Comparison of ENCODE assay signal across 32 cellular contexts in genomic region chr5:135486131-135486530, GRCh38. TPM values are rescaled to one million over a fixed set of nuclear protein-coding genes. Genes with fewer than 3 reads are reported as not detected.
"Had no signal": no experiment of that assay in that cellular context is flagged by ENCODE, and none has a peak within 500 bp of the region (broad histone marks: within the 10 kb centered on the region; RNA-seq: fewer than 3 reads in every experiment).

No MANE protein-coding gene starts in this region.

- H3K27me3 ChIP-seq: ascending aorta had no signal

- DNase-seq: activated CD4-positive, alpha-beta memory T cell treated with anti-CD3 and anti-CD28 coated beads for 36 hours; activated CD4-positive, alpha-beta T cell treated with anti-CD3 and anti-CD28 coated beads for 36 hours; activated CD4-positive, alpha-beta T cell treated with anti-CD3 and anti-CD28 coated beads, Interleukin-2, amount 10 ng/mL, durations not matched to agents 24 days and 14 days; activated CD4-positive, CD25-positive, alpha-beta regulatory T cell; activated CD4-positive, CD25-positive, alpha-beta regulatory T cell treated with anti-CD3 and anti-CD28 coated beads, Interleukin-2, amount 50 U/mL, for 72 hours; activated CD8-positive, alpha-beta memory T cell treated with anti-CD3 and anti-CD28 coated beads, Interleukin-2, amount 10 ng/mL, durations not matched to agents 7 days and 5 days; activated CD8-positive, alpha-beta memory T cell treated with anti-CD3 and anti-CD28 coated beads, Interleukin-2, amount 50 U/mL, for 4 hours; activated CD8-positive, alpha-beta T cell treated with anti-CD3 and anti-CD28 coated beads, Interleukin-2, amount 10 ng/mL, durations not matched to agents 7 days and 5 days; activated gamma-delta T cell treated with Interleukin-2 at 50 U/mL for 16 hours; activated naive CD4-positive, alpha-beta T cell treated with Interleukin-2 at 50 U/mL for 16 hours; activated naive CD8-positive, alpha-beta T cell treated with anti-CD3 and anti-CD28 coated beads, Interleukin-2, amount 10 ng/mL, durations not matched to agents 7 days and 5 days; activated T-cell treated with anti-CD3 and anti-CD28 coated beads, Interleukin-2, amount 50 U/mL, for 1 hour; activated T-cell treated with anti-CD3 and anti-CD28 coated beads, Interleukin-2, amount 50 U/mL, for 48 hours; caudate nucleus; cortex of kidney; dermis blood vessel endothelial cell; effector CD4-positive, alpha-beta T cell; effector memory CD8-positive, alpha-beta T cell; foreskin keratinocyte; gastrocnemius medialis; heart right ventricle; T-helper 2 cell had no signal

- H3K4me1 ChIP-seq: breast epithelium, foreskin keratinocyte had no signal

- H3K4me3 ChIP-seq: ascending aorta, breast epithelium, esophagus muscularis mucosa, gastrocnemius medialis, heart right ventricle had no signal

- H3K9me3 Mint-ChIP-seq: activated CD4-positive, alpha-beta memory T cell treated with anti-CD3 and anti-CD28 coated beads for 36 hours; activated CD4-positive, alpha-beta T cell treated with anti-CD3 and anti-CD28 coated beads, Interleukin-2, amount 10 ng/mL, durations not matched to agents 24 days and 14 days; activated naive CD4-positive, alpha-beta T cell treated with anti-CD3 and anti-CD28 coated beads, Interleukin-2, amount 50 U/mL, for 72 hours; activated naive CD8-positive, alpha-beta T cell treated with anti-CD3 and anti-CD28 coated beads, Interleukin-2, amount 10 ng/mL, durations not matched to agents 7 days and 5 days; activated T-helper 1 cell treated with anti-CD3 and anti-CD28 coated beads, Interleukin-12 subunit alpha, Interleukin-12 subunit beta, Interleukin-2, Interleukin-4 antibody, amounts not matched to agents 30 ng/mL and 10 ng/mL and 1 ng/mL, durations not matched to agents 14 hours and 24 hours and 36 hours; activated T-helper 2 cell treated with anti-CD3 and anti-CD28 coated beads, Interferon-gamma antibody, Interleukin-2, Interleukin-4, amounts not matched to agents 10 μg/mL and 5 μg/mL and 100 μg/mL, durations not matched to agents 14 hours and 24 hours and 36 hours; brain; effector memory CD8-positive, alpha-beta T cell had no signal

- H3K9me3 ChIP-seq: ascending aorta, breast epithelium, esophagus muscularis mucosa, gastrocnemius medialis, heart right ventricle had no signal

- H3K4me3 Mint-ChIP-seq: activated CD4-positive, alpha-beta memory T cell treated with anti-CD3 and anti-CD28 coated beads for 36 hours; activated CD4-positive, alpha-beta T cell treated with anti-CD3 and anti-CD28 coated beads for 36 hours; activated CD4-positive, alpha-beta T cell treated with anti-CD3 and anti-CD28 coated beads, Interleukin-2, amount 10 ng/mL, durations not matched to agents 24 days and 14 days; activated CD8-positive, alpha-beta memory T cell treated with anti-CD3 and anti-CD28 coated beads, Interleukin-2, amount 10 ng/mL, durations not matched to agents 7 days and 5 days; activated CD8-positive, alpha-beta T cell treated with anti-CD3 and anti-CD28 coated beads, Interleukin-2, amount 10 ng/mL, durations not matched to agents 7 days and 5 days; activated naive CD8-positive, alpha-beta T cell treated with anti-CD3 and anti-CD28 coated beads, Interleukin-2, amount 10 ng/mL, durations not matched to agents 7 days and 5 days; activated T-helper 1 cell treated with anti-CD3 and anti-CD28 coated beads, Interleukin-12 subunit alpha, Interleukin-12 subunit beta, Interleukin-2, Interleukin-4 antibody, amounts not matched to agents 30 ng/mL and 10 ng/mL and 1 ng/mL, durations not matched to agents 14 hours and 24 hours and 36 hours; effector memory CD8-positive, alpha-beta T cell had no signal

- H3K27ac ChIP-seq: ascending aorta, breast epithelium, esophagus muscularis mucosa, foreskin keratinocyte, gastrocnemius medialis, heart right ventricle had no signal

- H3K36me3 Mint-ChIP-seq: activated CD4-positive, alpha-beta memory T cell treated with anti-CD3 and anti-CD28 coated beads for 36 hours; activated naive CD8-positive, alpha-beta T cell treated with anti-CD3 and anti-CD28 coated beads, Interleukin-2, amount 10 ng/mL, durations not matched to agents 7 days and 5 days; brain had no signal

- ATAC-seq: activated CD4-positive, alpha-beta T cell treated with anti-CD3 and anti-CD28 coated beads for 36 hours; activated CD8-positive, alpha-beta memory T cell treated with anti-CD3 and anti-CD28 coated beads, Interleukin-2, amount 10 ng/mL, durations not matched to agents 7 days and 5 days; activated CD8-positive, alpha-beta T cell treated with anti-CD3 and anti-CD28 coated beads, Interleukin-2, amount 10 ng/mL, durations not matched to agents 7 days and 5 days; activated naive CD4-positive, alpha-beta T cell treated with anti-CD3 and anti-CD28 coated beads, Interleukin-2, amount 50 U/mL, for 72 hours; effector memory CD8-positive, alpha-beta T cell; foreskin keratinocyte; gastrocnemius medialis; heart right ventricle had no signal

- H3K27ac Mint-ChIP-seq: activated CD4-positive, alpha-beta memory T cell treated with anti-CD3 and anti-CD28 coated beads for 36 hours; activated CD4-positive, alpha-beta T cell treated with anti-CD3 and anti-CD28 coated beads for 36 hours; activated CD4-positive, alpha-beta T cell treated with anti-CD3 and anti-CD28 coated beads, Interleukin-2, amount 10 ng/mL, durations not matched to agents 24 days and 14 days; activated CD8-positive, alpha-beta memory T cell treated with anti-CD3 and anti-CD28 coated beads, Interleukin-2, amount 10 ng/mL, durations not matched to agents 7 days and 5 days; activated CD8-positive, alpha-beta T cell treated with anti-CD3 and anti-CD28 coated beads, Interleukin-2, amount 10 ng/mL, durations not matched to agents 7 days and 5 days; activated naive CD4-positive, alpha-beta T cell treated with anti-CD3 and anti-CD28 coated beads, Interleukin-2, amount 50 U/mL, for 72 hours; activated naive CD8-positive, alpha-beta T cell treated with anti-CD3 and anti-CD28 coated beads, Interleukin-2, amount 10 ng/mL, durations not matched to agents 7 days and 5 days; activated T-helper 1 cell treated with anti-CD3 and anti-CD28 coated beads, Interleukin-12 subunit alpha, Interleukin-12 subunit beta, Interleukin-2, Interleukin-4 antibody, amounts not matched to agents 30 ng/mL and 10 ng/mL and 1 ng/mL, durations not matched to agents 14 hours and 24 hours and 36 hours; activated T-helper 2 cell treated with anti-CD3 and anti-CD28 coated beads, Interferon-gamma antibody, Interleukin-2, Interleukin-4, amounts not matched to agents 10 μg/mL and 5 μg/mL and 100 μg/mL, durations not matched to agents 14 hours and 24 hours and 36 hours; effector memory CD8-positive, alpha-beta T cell had no signal

- H3K36me3 ChIP-seq: ascending aorta, breast epithelium, esophagus muscularis mucosa, gastrocnemius medialis, heart right ventricle had no signal

RNA-seq across cellular contexts. Expression of gene TIFAB, which starts 34.0 kb away (rescaled TPM):
- total RNA-seq: activated CD4-positive, alpha-beta memory T cell treated with anti-CD3 and anti-CD28 coated beads for 36 hours; activated CD4-positive, alpha-beta T cell treated with anti-CD3 and anti-CD28 coated beads for 36 hours; activated CD4-positive, alpha-beta T cell treated with anti-CD3 and anti-CD28 coated beads, Interleukin-2, amount 10 ng/mL, durations not matched to agents 24 days and 14 days; activated CD8-positive, alpha-beta memory T cell treated with anti-CD3 and anti-CD28 coated beads for 36 hours; activated CD8-positive, alpha-beta memory T cell treated with anti-CD3 and anti-CD28 coated beads, Interleukin-2, amount 10 ng/mL, durations not matched to agents 7 days and 5 days; activated CD8-positive, alpha-beta T cell treated with anti-CD3 and anti-CD28 coated beads, Interleukin-2, amount 10 ng/mL, durations not matched to agents 7 days and 5 days; activated naive CD4-positive, alpha-beta T cell treated with anti-CD3 and anti-CD28 coated beads, Interleukin-2, amount 50 U/mL, for 72 hours; activated naive CD8-positive, alpha-beta T cell treated with anti-CD3 and anti-CD28 coated beads, Interleukin-2, amount 10 ng/mL, durations not matched to agents 7 days and 5 days; activated T-helper 1 cell treated with anti-CD3 and anti-CD28 coated beads, Interleukin-12 subunit alpha, Interleukin-12 subunit beta, Interleukin-2, Interleukin-4 antibody, amounts not matched to agents 30 ng/mL and 10 ng/mL and 1 ng/mL, durations not matched to agents 14 hours and 24 hours and 36 hours; activated T-helper 2 cell treated with anti-CD3 and anti-CD28 coated beads, Interferon-gamma antibody, Interleukin-2, Interleukin-4, amounts not matched to agents 10 μg/mL and 5 μg/mL and 100 μg/mL, durations not matched to agents 14 hours and 24 hours and 36 hours; ascending aorta; breast epithelium; chondrocyte; dermis blood vessel endothelial cell; esophagus muscularis mucosa; foreskin keratinocyte; gastrocnemius medialis; T-helper 1 cell treated with Interleukin-12 subunit alpha and Interleukin-12 subunit beta and Interleukin-4 antibody, amounts not matched to agents 30 ng/mL and 1 ng/mL, for 36 hours had no signal
- polyA plus RNA-seq: foreskin keratinocyte had no signal

RNA-seq across cellular contexts. Expression of gene DCANP1, which starts 39.0 kb away (rescaled TPM):
- total RNA-seq: activated CD4-positive, alpha-beta memory T cell treated with anti-CD3 and anti-CD28 coated beads for 36 hours; activated CD4-positive, alpha-beta T cell treated with anti-CD3 and anti-CD28 coated beads for 36 hours; activated CD4-positive, alpha-beta T cell treated with anti-CD3 and anti-CD28 coated beads, Interleukin-2, amount 10 ng/mL, durations not matched to agents 24 days and 14 days; activated CD8-positive, alpha-beta memory T cell treated with anti-CD3 and anti-CD28 coated beads for 36 hours; activated CD8-positive, alpha-beta memory T cell treated with anti-CD3 and anti-CD28 coated beads, Interleukin-2, amount 10 ng/mL, durations not matched to agents 7 days and 5 days; activated CD8-positive, alpha-beta T cell treated with anti-CD3 and anti-CD28 coated beads, Interleukin-2, amount 10 ng/mL, durations not matched to agents 7 days and 5 days; activated naive CD4-positive, alpha-beta T cell treated with anti-CD3 and anti-CD28 coated beads, Interleukin-2, amount 50 U/mL, for 72 hours; activated naive CD8-positive, alpha-beta T cell treated with anti-CD3 and anti-CD28 coated beads, Interleukin-2, amount 10 ng/mL, durations not matched to agents 7 days and 5 days; activated T-helper 1 cell treated with anti-CD3 and anti-CD28 coated beads, Interleukin-12 subunit alpha, Interleukin-12 subunit beta, Interleukin-2, Interleukin-4 antibody, amounts not matched to agents 30 ng/mL and 10 ng/mL and 1 ng/mL, durations not matched to agents 14 hours and 24 hours and 36 hours; activated T-helper 2 cell treated with anti-CD3 and anti-CD28 coated beads, Interferon-gamma antibody, Interleukin-2, Interleukin-4, amounts not matched to agents 10 μg/mL and 5 μg/mL and 100 μg/mL, durations not matched to agents 14 hours and 24 hours and 36 hours; ascending aorta; breast epithelium; chondrocyte; dermis blood vessel endothelial cell; foreskin keratinocyte; gastrocnemius medialis; heart right ventricle; T-helper 1 cell treated with Interleukin-12 subunit alpha and Interleukin-12 subunit beta and Interleukin-4 antibody, amounts not matched to agents 30 ng/mL and 1 ng/mL, for 36 hours had no signal
- polyA plus RNA-seq: foreskin keratinocyte, heart right ventricle had no signal

RNA-seq across cellular contexts. Expression of gene NEUROG1, which starts 49.6 kb away (rescaled TPM):
- total RNA-seq: activated CD4-positive, alpha-beta memory T cell treated with anti-CD3 and anti-CD28 coated beads for 36 hours; activated CD4-positive, alpha-beta T cell treated with anti-CD3 and anti-CD28 coated beads for 36 hours; activated CD4-positive, alpha-beta T cell treated with anti-CD3 and anti-CD28 coated beads, Interleukin-2, amount 10 ng/mL, durations not matched to agents 24 days and 14 days; activated CD8-positive, alpha-beta memory T cell treated with anti-CD3 and anti-CD28 coated beads for 36 hours; activated CD8-positive, alpha-beta memory T cell treated with anti-CD3 and anti-CD28 coated beads, Interleukin-2, amount 10 ng/mL, durations not matched to agents 7 days and 5 days; activated CD8-positive, alpha-beta T cell treated with anti-CD3 and anti-CD28 coated beads, Interleukin-2, amount 10 ng/mL, durations not matched to agents 7 days and 5 days; activated naive CD4-positive, alpha-beta T cell treated with anti-CD3 and anti-CD28 coated beads, Interleukin-2, amount 50 U/mL, for 72 hours; activated naive CD8-positive, alpha-beta T cell treated with anti-CD3 and anti-CD28 coated beads, Interleukin-2, amount 10 ng/mL, durations not matched to agents 7 days and 5 days; activated T-helper 1 cell treated with anti-CD3 and anti-CD28 coated beads, Interleukin-12 subunit alpha, Interleukin-12 subunit beta, Interleukin-2, Interleukin-4 antibody, amounts not matched to agents 30 ng/mL and 10 ng/mL and 1 ng/mL, durations not matched to agents 14 hours and 24 hours and 36 hours; activated T-helper 2 cell treated with anti-CD3 and anti-CD28 coated beads, Interferon-gamma antibody, Interleukin-2, Interleukin-4, amounts not matched to agents 10 μg/mL and 5 μg/mL and 100 μg/mL, durations not matched to agents 14 hours and 24 hours and 36 hours; ascending aorta; breast epithelium; chondrocyte; dermis blood vessel endothelial cell; esophagus muscularis mucosa; foreskin keratinocyte; gastrocnemius medialis; heart right ventricle; T-helper 1 cell treated with Interleukin-12 subunit alpha and Interleukin-12 subunit beta and Interleukin-4 antibody, amounts not matched to agents 30 ng/mL and 1 ng/mL, for 36 hours had no signal
- polyA plus RNA-seq: foreskin keratinocyte, heart right ventricle had no signal
